In the genomic region with DNA sequence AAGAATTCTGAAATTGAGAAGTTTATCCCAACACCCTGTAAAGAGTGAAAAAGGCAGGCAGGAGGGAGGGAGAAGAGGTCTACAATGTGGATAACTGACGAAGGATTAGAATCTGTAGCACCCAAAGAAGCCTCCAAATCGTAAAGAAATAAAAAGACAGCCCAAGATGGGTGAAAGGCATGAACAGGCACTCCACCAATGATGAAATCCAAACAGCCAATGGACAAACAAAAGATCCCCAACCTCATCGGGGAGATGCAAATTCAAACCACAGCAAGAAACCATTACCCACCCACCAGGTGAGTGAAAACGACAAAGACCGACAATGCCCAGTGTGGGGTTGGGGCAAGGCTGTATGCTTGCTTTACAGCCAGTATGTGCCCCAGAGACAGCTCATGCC, we compare ENCODE assay signal across 25 cellular contexts.
"Had no signal": no experiment of that assay in that cellular context is flagged by ENCODE, and none has a peak within 500 bp of the region (broad histone marks: within the 10 kb centered on the region; RNA-seq: fewer than 3 reads in every experiment).

No MANE protein-coding gene starts in this region.

- DNase-seq: activated CD4-positive, alpha-beta T cell treated with anti-CD3 and anti-CD28 coated beads, Interleukin-2, amount 50 U/mL, for 1 hour; activated CD8-positive, alpha-beta memory T cell treated with anti-CD3 and anti-CD28 coated beads for 24 hours; activated CD8-positive, alpha-beta memory T cell treated with anti-CD3 and anti-CD28 coated beads, Interleukin-2, amount 50 U/mL, for 48 hours; activated gamma-delta T cell; effector memory CD4-positive, alpha-beta T cell; immature natural killer cell; kidney glomerular epithelial cell; mesenchymal stem cell; mucosa of descending colon; naive thymus-derived CD4-positive, alpha-beta T cell; stimulated activated CD4-positive, alpha-beta T cell treated with anti-CD3 and anti-CD28 coated beads, Interleukin-4, amount 100 ng/mL, for 4 hours; stimulated activated naive CD4-positive, alpha-beta T cell treated with Interleukin-2 at 50 U/mL for 16 hours; T-helper 9 cell; tibial artery had no signal

- H3K9me3 ChIP-seq: esophagus muscularis mucosa, gastroesophageal sphincter, mucosa of descending colon, neutrophil, pancreas, tibial artery had no signal

- ATAC-seq: activated CD4-positive, CD25-positive, alpha-beta regulatory T cell treated with anti-CD3 and anti-CD28 coated beads, Interleukin-2, amount 50 U/mL, for 24 hours; gastroesophageal sphincter; mucosa of descending colon; naive thymus-derived CD4-positive, alpha-beta T cell; sciatic nerve had no signal

- FAIRE-seq: bronchial epithelial cell, endothelial cell of umbilical vein, pancreas had no signal

- H3K9me3 Mint-ChIP-seq: dendritic cell treated with granulocyte-macrophage colony-stimulating factor and Interleukin-4, amounts not matched to agents 40 ng/mL and 50 ng/mL, for 4 days; immature natural killer cell; naive thymus-derived CD4-positive, alpha-beta T cell had no signal

- H3K27ac ChIP-seq: esophagus muscularis mucosa, gastroesophageal sphincter, neutrophil, tibial artery had no signal

- H3K4me3 ChIP-seq: esophagus muscularis mucosa, gastroesophageal sphincter, mucosa of descending colon, smooth muscle cell, tibial artery had no signal

- H3K27ac Mint-ChIP-seq: activated naive CD8-positive, alpha-beta T cell; dendritic cell treated with granulocyte-macrophage colony-stimulating factor and Interleukin-4, amounts not matched to agents 40 ng/mL and 50 ng/mL, for 4 days had no signal

- H3K27me3 Mint-ChIP-seq: activated naive CD8-positive, alpha-beta T cell; dendritic cell treated with granulocyte-macrophage colony-stimulating factor and Interleukin-4, amounts not matched to agents 40 ng/mL and 50 ng/mL, for 4 days; naive thymus-derived CD4-positive, alpha-beta T cell had no signal

- H3K27me3 ChIP-seq: esophagus muscularis mucosa, gastroesophageal sphincter, pancreas, tibial artery had no signal

- H3K36me3 ChIP-seq: esophagus muscularis mucosa, gastroesophageal sphincter, pancreas, tibial artery had no signal

- H3K36me3 Mint-ChIP-seq: activated naive CD8-positive, alpha-beta T cell; immature natural killer cell had no signal

- H3K4me3 Mint-ChIP-seq: activated naive CD8-positive, alpha-beta T cell; dendritic cell treated with granulocyte-macrophage colony-stimulating factor and Interleukin-4, amounts not matched to agents 40 ng/mL and 50 ng/mL, for 4 days; immature natural killer cell had no signal
